1 cellular context compared by ENCODE assay signal in genomic region chr6:87705070-87705691, GRCh38.
A peak's percentile ranks its signal among the peaks of the same experiment; 100 is the strongest.
TF ChIP-seq lines count a peak whose summit lies in the region.

No MANE protein-coding gene starts in this region.

TF ChIP-seq in GM12878, 131 proteins besides CTCF, POLR2A, EP300 and RAD21 (continued from another document):
- TF ChIP-seq, protein P1, sequence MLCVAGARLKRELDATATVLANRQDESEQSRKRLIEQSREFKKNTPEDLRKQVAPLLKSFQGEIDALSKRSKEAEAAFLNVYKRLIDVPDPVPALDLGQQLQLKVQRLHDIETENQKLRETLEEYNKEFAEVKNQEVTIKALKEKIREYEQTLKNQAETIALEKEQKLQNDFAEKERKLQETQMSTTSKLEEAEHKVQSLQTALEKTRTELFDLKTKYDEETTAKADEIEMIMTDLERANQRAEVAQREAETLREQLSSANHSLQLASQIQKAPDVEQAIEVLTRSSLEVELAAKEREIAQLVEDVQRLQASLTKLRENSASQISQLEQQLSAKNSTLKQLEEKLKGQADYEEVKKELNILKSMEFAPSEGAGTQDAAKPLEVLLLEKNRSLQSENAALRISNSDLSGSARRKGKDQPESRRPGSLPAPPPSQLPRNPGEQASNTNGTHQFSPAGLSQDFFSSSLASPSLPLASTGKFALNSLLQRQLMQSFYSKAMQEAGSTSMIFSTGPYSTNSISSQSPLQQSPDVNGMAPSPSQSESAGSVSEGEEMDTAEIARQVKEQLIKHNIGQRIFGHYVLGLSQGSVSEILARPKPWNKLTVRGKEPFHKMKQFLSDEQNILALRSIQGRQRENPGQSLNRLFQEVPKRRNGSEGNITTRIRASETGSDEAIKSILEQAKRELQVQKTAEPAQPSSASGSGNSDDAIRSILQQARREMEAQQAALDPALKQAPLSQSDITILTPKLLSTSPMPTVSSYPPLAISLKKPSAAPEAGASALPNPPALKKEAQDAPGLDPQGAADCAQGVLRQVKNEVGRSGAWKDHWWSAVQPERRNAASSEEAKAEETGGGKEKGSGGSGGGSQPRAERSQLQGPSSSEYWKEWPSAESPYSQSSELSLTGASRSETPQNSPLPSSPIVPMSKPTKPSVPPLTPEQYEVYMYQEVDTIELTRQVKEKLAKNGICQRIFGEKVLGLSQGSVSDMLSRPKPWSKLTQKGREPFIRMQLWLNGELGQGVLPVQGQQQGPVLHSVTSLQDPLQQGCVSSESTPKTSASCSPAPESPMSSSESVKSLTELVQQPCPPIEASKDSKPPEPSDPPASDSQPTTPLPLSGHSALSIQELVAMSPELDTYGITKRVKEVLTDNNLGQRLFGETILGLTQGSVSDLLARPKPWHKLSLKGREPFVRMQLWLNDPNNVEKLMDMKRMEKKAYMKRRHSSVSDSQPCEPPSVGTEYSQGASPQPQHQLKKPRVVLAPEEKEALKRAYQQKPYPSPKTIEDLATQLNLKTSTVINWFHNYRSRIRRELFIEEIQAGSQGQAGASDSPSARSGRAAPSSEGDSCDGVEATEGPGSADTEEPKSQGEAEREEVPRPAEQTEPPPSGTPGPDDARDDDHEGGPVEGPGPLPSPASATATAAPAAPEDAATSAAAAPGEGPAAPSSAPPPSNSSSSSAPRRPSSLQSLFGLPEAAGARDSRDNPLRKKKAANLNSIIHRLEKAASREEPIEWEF (IDR thresholded peaks at IDR 0.05; ENCODE audit: insufficient replicate concordance, low read depth, low read length): peak; percentile 39
- peak; percentile 87 for TF ChIP-seq BCL3 (IDR thresholded peaks at IDR 0.05; ENCODE audit: borderline replicate concordance, insufficient read depth, low read depth, low read length, poor library complexity, severe bottlenecking)
- no peak for TF ChIP-seq STAT1 (conservative IDR thresholded peaks at IDR 0.05)
- TF ChIP-seq EED (IDR thresholded peaks at IDR 0.05; ENCODE audit: low read depth): peak; percentile 62
- no peak for TF ChIP-seq MYB (IDR thresholded peaks at IDR 0.05; ENCODE audit: borderline replicate concordance, low read depth, low read length)
- no peak for TF ChIP-seq TBL1XR1 (IDR thresholded peaks at IDR 0.05; ENCODE audit: low read depth, low read length)
- peak; percentile 95 for TF ChIP-seq DPF2 (IDR thresholded peaks at IDR 0.05)
- TF ChIP-seq RUNX3 (IDR thresholded peaks at IDR 0.05; ENCODE audit: low read length): peak; percentile 98
- TF ChIP-seq, protein P2, sequence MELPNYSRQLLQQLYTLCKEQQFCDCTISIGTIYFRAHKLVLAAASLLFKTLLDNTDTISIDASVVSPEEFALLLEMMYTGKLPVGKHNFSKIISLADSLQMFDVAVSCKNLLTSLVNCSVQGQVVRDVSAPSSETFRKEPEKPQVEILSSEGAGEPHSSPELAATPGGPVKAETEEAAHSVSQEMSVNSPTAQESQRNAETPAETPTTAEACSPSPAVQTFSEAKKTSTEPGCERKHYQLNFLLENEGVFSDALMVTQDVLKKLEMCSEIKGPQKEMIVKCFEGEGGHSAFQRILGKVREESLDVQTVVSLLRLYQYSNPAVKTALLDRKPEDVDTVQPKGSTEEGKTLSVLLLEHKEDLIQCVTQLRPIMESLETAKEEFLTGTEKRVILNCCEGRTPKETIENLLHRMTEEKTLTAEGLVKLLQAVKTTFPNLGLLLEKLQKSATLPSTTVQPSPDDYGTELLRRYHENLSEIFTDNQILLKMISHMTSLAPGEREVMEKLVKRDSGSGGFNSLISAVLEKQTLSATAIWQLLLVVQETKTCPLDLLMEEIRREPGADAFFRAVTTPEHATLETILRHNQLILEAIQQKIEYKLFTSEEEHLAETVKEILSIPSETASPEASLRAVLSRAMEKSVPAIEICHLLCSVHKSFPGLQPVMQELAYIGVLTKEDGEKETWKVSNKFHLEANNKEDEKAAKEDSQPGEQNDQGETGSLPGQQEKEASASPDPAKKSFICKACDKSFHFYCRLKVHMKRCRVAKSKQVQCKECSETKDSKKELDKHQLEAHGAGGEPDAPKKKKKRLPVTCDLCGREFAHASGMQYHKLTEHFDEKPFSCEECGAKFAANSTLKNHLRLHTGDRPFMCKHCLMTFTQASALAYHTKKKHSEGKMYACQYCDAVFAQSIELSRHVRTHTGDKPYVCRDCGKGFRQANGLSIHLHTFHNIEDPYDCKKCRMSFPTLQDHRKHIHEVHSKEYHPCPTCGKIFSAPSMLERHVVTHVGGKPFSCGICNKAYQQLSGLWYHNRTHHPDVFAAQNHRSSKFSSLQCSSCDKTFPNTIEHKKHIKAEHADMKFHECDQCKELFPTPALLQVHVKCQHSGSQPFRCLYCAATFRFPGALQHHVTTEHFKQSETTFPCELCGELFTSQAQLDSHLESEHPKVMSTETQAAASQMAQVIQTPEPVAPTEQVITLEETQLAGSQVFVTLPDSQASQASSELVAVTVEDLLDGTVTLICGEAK (IDR thresholded peaks at IDR 0.05; ENCODE audit: borderline replicate concordance): peak; percentile 32; the same call in 1 of the 2 replicates
- no peak for TF ChIP-seq LARP7 (IDR thresholded peaks at IDR 0.05)
- peak; percentile 61; the same call in 1 of the 2 replicates for TF ChIP-seq IKZF1 (conservative IDR thresholded peaks at IDR 0.05)
- peak; percentile 95 for TF ChIP-seq POU2F2 (IDR thresholded peaks at IDR 0.05; ENCODE audit: borderline replicate concordance, low read depth, low read length)
- TF ChIP-seq, protein P3, sequence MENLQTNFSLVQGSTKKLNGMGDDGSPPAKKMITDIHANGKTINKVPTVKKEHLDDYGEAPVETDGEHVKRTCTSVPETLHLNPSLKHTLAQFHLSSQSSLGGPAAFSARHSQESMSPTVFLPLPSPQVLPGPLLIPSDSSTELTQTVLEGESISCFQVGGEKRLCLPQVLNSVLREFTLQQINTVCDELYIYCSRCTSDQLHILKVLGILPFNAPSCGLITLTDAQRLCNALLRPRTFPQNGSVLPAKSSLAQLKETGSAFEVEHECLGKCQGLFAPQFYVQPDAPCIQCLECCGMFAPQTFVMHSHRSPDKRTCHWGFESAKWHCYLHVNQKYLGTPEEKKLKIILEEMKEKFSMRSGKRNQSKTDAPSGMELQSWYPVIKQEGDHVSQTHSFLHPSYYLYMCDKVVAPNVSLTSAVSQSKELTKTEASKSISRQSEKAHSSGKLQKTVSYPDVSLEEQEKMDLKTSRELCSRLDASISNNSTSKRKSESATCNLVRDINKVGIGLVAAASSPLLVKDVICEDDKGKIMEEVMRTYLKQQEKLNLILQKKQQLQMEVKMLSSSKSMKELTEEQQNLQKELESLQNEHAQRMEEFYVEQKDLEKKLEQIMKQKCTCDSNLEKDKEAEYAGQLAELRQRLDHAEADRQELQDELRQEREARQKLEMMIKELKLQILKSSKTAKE (IDR thresholded peaks at IDR 0.05; ENCODE audit: low read depth, poor library complexity, severe bottlenecking): peak; percentile 83
